In the genomic region with DNA sequence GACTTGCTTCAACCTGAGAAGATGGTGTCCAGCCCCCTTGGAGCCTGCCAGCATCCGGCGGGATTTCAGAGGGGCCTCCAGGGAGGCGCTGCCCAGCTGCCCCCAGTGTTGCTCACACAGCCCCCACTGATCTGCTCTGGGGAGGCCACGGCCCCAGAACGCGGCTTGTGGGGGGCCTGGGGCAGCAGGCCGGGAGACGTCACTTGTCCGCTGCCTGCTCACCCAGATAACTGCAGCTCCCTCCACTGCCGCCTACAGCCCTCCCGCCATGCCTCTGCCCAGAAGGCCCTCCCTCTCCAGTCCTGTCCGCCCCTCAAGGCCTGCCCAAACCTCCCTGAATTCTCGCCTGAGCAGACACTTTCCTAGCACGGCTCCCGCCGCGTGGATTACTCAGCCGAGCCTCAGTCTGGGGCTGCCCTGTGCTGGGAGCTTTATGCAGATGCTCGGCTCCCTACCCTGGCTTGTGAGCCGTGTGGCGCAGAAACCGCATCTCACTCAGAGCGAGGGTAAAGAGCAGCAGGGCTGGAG, we compare ENCODE assay signal across 2 cellular contexts.
TF ChIP-seq lines count a peak whose summit lies in the region.

No MANE protein-coding gene starts in this region.

TF ChIP-seq in GM12878, 131 proteins besides CTCF, POLR2A, EP300 and RAD21:
- TF ChIP-seq ZNF24 (IDR thresholded peaks at IDR 0.05) (no peak), NFIC (IDR thresholded peaks at IDR 0.05; ENCODE audit: low read depth, low read length) (no peak), SREBF1 (IDR thresholded peaks at IDR 0.05; ENCODE audit: low read length) (no peak), NBN (IDR thresholded peaks at IDR 0.05) (no peak)
- TF ChIP-seq, protein P1, sequence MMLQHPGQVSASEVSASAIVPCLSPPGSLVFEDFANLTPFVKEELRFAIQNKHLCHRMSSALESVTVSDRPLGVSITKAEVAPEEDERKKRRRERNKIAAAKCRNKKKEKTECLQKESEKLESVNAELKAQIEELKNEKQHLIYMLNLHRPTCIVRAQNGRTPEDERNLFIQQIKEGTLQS (IDR thresholded peaks at IDR 0.05; ENCODE audit: borderline replicate concordance, extremely low read depth, low read depth, low read length) = no peak

TF ChIP-seq in GM12891, 5 proteins besides CTCF, POLR2A, EP300 and RAD21:
- TF ChIP-seq POU2F2 (IDR thresholded peaks at IDR 0.05; ENCODE audit: low read depth, low read length) (no peak), SPI1 (IDR thresholded peaks at IDR 0.05; ENCODE audit: low read depth, low read length) (no peak), TAF1 (IDR thresholded peaks at IDR 0.05; ENCODE audit: low read depth, low read length) (no peak), PAX5 (IDR thresholded peaks at IDR 0.05; ENCODE audit: insufficient read depth, low read length, severe bottlenecking) (no peak)
